12 cellular contexts compared by ENCODE assay signal in the genomic region with DNA sequence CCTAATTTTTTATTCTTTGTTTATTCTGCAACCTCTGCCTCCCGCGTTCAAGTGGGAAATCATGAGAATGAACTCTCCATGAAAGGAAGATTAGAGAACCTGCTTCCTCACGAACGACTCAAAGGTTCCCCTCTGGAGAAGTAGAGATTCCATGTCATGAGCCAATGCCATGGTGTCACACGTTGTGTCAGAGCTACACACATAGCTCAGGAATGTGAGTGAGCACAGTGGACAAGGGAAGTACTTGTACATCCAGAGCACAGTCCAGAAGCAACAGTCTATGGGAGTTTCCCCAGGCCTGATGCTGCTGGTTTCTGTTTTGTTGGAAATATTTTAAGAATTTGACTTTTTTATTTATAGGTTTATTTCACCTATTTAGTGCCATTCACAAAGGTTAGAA. TPM values are rescaled to one million over a fixed set of nuclear protein-coding genes. Genes with fewer than 3 reads are reported as not detected.
DNase-seq lines count a peak whose midpoint lies in the region; ATAC-seq, FAIRE-seq and TF ChIP-seq lines count a peak whose summit lies in the region.
"Had no signal": no experiment of that assay in that cellular context is flagged by ENCODE, and none has a peak within 500 bp of the region (broad histone marks: within the 10 kb centered on the region; RNA-seq: fewer than 3 reads in every experiment).

No MANE protein-coding gene starts in this region.

- no peak for TF ChIP-seq EP300 in H1 (IDR thresholded peaks at IDR 0.05; ENCODE audit: borderline replicate concordance in 1 of 2, low read depth in 2 of 2, low read length in 2 of 2)

- peaks cover 0 to 4% (median 2%) of the 10 kb centered on the region in 4 experiments; a peak in 3 of 7 replicates for H3K4me1 ChIP-seq in H1 (replicated peaks in 1 of 4; ENCODE audit: control insufficient read depth in 3 of 4, insufficient read depth in 4 of 4, low read length in 3 of 4)
- no peaks in the 10 kb centered on the region for H3K4me1 ChIP-seq in lower lobe of right lung

- no peak overlapping the region for H3K56ac ChIP-seq in H1 (replicated peaks; ENCODE audit: insufficient read length, low read depth, low read length)

- H3K79me1 ChIP-seq in H1 (ENCODE audit: low read depth, low read length), result no peaks in the 10 kb centered on the region

- no peak overlapping the region for H3K27ac Mint-ChIP-seq in activated CD4-positive, alpha-beta T cell treated with anti-CD3 and anti-CD28 coated beads, Interleukin-2, amount 10 ng/mL, durations not matched to agents 24 days and 14 days
- no peak overlapping the region for H3K27ac Mint-ChIP-seq in activated CD8-positive, alpha-beta T cell treated with anti-CD3 and anti-CD28 coated beads for 36 hours
- H3K27ac Mint-ChIP-seq: activated naive CD4-positive, alpha-beta T cell treated with anti-CD3 and anti-CD28 coated beads for 36 hours; CD4-positive, alpha-beta memory T cell had no signal

- no peak overlapping the region for H3K18ac ChIP-seq in H1 (ENCODE audit: extremely low read depth, low read length)

- H3K36me3 Mint-ChIP-seq in activated CD4-positive, alpha-beta T cell treated with anti-CD3 and anti-CD28 coated beads, Interleukin-2, amount 10 ng/mL, durations not matched to agents 24 days and 14 days (ENCODE audit: low read depth), result no peaks in the 10 kb centered on the region
- no peaks in the 10 kb centered on the region for H3K36me3 Mint-ChIP-seq in activated CD8-positive, alpha-beta T cell treated with anti-CD3 and anti-CD28 coated beads for 36 hours (ENCODE audit: low read depth)
- H3K36me3 Mint-ChIP-seq: CD4-positive, alpha-beta memory T cell had no signal

- H2AFZ ChIP-seq in H1 (ENCODE audit: low read length), result no peak overlapping the region

- H4K20me1 ChIP-seq in H1 (replicated peaks in 1 of 2; ENCODE audit: control insufficient read depth in 1 of 2, insufficient read depth in 2 of 2, low read length in 2 of 2), result no peaks in the 10 kb centered on the region

- no peak overlapping the region for H3K4ac ChIP-seq in H1 (replicated peaks; ENCODE audit: insufficient read length, low read depth, low read length)

- no peak for FAIRE-seq in H1 (lab: Jason Lieb, UNC)

- POLR2A ChIA-PET in BJ (lab: Charles Lee) (interaction anchor here (1.0 kb wide), 1 partner anchor 27 kb away, joined by 10 read pairs; the partner anchor contains the start of gene PPP2CA), H1 (lab: Charles Lee; ENCODE audit: partially characterized antibody) (interaction anchor here (0.6 to 0.9 kb wide), 2 partner anchors 26 to 76 kb away, joined by 3 read pairs; no protein-coding TSS in a partner anchor)
- POLR2A ChIA-PET in activated CD8-positive, alpha-beta T cell treated with anti-CD3 and anti-CD28 coated beads for 36 hours (lab: Charles Lee), result no interaction called here

- intact Hi-C loops in lower lobe of right lung (cut with DNase I) (no loop called here), left colon (cut with DNase I, micrococcal nuclease) (no loop called here)
- intact Hi-C loops in activated CD4-positive, alpha-beta T cell treated with anti-CD3 and anti-CD28 coated beads, Interleukin-2, amount 10 ng/mL, durations not matched to agents 24 days and 14 days (cut with micrococcal nuclease), result no loop called here
- intact Hi-C loops in activated CD8-positive, alpha-beta T cell treated with anti-CD3 and anti-CD28 coated beads for 36 hours (cut with micrococcal nuclease), result no loop called here

- H2BK12ac ChIP-seq in H1 (ENCODE audit: low read depth, low read length), result no peak overlapping the region

- no peak overlapping the region for H4K8ac ChIP-seq in H1 (ENCODE audit: extremely low read depth, insufficient read depth, low read length)

- TF ChIP-seq POLR2A in H1 (IDR thresholded peaks at IDR 0.05; ENCODE audit: control extremely low read depth in 1 of 2, low read depth in 2 of 2, low read length in 2 of 2), result no peak

- no peaks in the 10 kb centered on the region for H3K4me1 Mint-ChIP-seq in activated CD4-positive, alpha-beta T cell treated with anti-CD3 and anti-CD28 coated beads, Interleukin-2, amount 10 ng/mL, durations not matched to agents 24 days and 14 days
- no peaks in the 10 kb centered on the region for H3K4me1 Mint-ChIP-seq in activated CD8-positive, alpha-beta T cell treated with anti-CD3 and anti-CD28 coated beads for 36 hours (ENCODE audit: low read depth)
- H3K4me1 Mint-ChIP-seq: CD4-positive, alpha-beta memory T cell had no signal

- H4K91ac ChIP-seq in H1 (replicated peaks; ENCODE audit: insufficient read length, low read length), result no peak overlapping the region

- H3K9ac ChIP-seq in H1 (replicated peaks in 1 of 4; ENCODE audit: extremely low read depth in 1 of 4, low read depth in 3 of 4, low read length in 3 of 4), result no peak overlapping the region

- no peaks in the 10 kb centered on the region for H3K27me3 ChIP-seq in BJ (ENCODE audit: control insufficient read depth, insufficient read depth, low read length)
- H3K27me3 ChIP-seq in H1 (replicated peaks in 1 of 4; ENCODE audit: control insufficient read depth in 3 of 4, extremely low read depth in 1 of 4, insufficient read depth in 3 of 4, low read length in 3 of 4), result peaks cover 0 to 2% (median 0%) of the 10 kb centered on the region in 4 experiments; a peak in 2 of 7 replicates
- no peaks in the 10 kb centered on the region for H3K27me3 ChIP-seq in lower lobe of right lung (ENCODE audit: low read depth)

- H4K5ac ChIP-seq in H1 (ENCODE audit: insufficient read length, low read depth, low read length), result no peak overlapping the region

- H2BK20ac ChIP-seq in H1 (ENCODE audit: low read length), result no peak overlapping the region

- H3K9me3 Mint-ChIP-seq in activated CD4-positive, alpha-beta T cell treated with anti-CD3 and anti-CD28 coated beads, Interleukin-2, amount 10 ng/mL, durations not matched to agents 24 days and 14 days, result no peaks in the 10 kb centered on the region
- no peaks in the 10 kb centered on the region for H3K9me3 Mint-ChIP-seq in activated CD8-positive, alpha-beta T cell treated with anti-CD3 and anti-CD28 coated beads for 36 hours
- H3K9me3 Mint-ChIP-seq: activated naive CD4-positive, alpha-beta T cell treated with anti-CD3 and anti-CD28 coated beads for 36 hours; CD4-positive, alpha-beta memory T cell had no signal

- peak; percentile 40 to 59 for ATAC-seq in lower lobe of right lung
- ATAC-seq in activated CD8-positive, alpha-beta T cell treated with anti-CD3 and anti-CD28 coated beads for 36 hours, result no peak
- ATAC-seq in left colon, result no peak

- H2BK15ac ChIP-seq in H1 (ENCODE audit: low read length), result 0 out of 2 replicates have a peak overlapping the region, but pooled peaks have one; percentile 72

- no peak for TF ChIP-seq RAD21 in H1 (IDR thresholded peaks at IDR 0.05 in 1 of 2, conservative IDR thresholded peaks at IDR 0.05 in 1 of 2; ENCODE audit: low read depth in 2 of 2, low read length in 2 of 2)

- H3K23me2 ChIP-seq in H1 (ENCODE audit: low read depth, low read length), result no peaks in the 10 kb centered on the region

- H2AK5ac ChIP-seq in H1 (ENCODE audit: low read depth, low read length), result no peak overlapping the region

- DNase-seq in BJ (ENCODE audit: low read depth), result peak; percentile 59
- peak; percentile 69 for DNase-seq in NCI-H226
- no peak for DNase-seq in H1 (ENCODE audit: low read depth in 1 of 2, low spot score in 2 of 2)
- no peak for DNase-seq in lower lobe of right lung
- no peak for DNase-seq in GM20000 (ENCODE audit: low spot score)
- no peak for DNase-seq in activated CD4-positive, alpha-beta T cell treated with anti-CD3 and anti-CD28 coated beads, Interleukin-2, amount 10 ng/mL, durations not matched to agents 24 days and 14 days
- DNase-seq in activated CD8-positive, alpha-beta T cell treated with anti-CD3 and anti-CD28 coated beads for 36 hours, result no peak
- DNase-seq in left colon, result no peak
- DNase-seq: activated CD4-positive, alpha-beta T cell treated with anti-CD3 and anti-CD28 coated beads for 1 hour; activated naive CD4-positive, alpha-beta T cell treated with anti-CD3 and anti-CD28 coated beads for 36 hours; CD4-positive, alpha-beta memory T cell; NCI-H187 treated with DMSO at 0.1 percent for 48 hours had no signal

- H3K4me3 Mint-ChIP-seq in activated CD4-positive, alpha-beta T cell treated with anti-CD3 and anti-CD28 coated beads, Interleukin-2, amount 10 ng/mL, durations not matched to agents 24 days and 14 days, result no peak overlapping the region
- H3K4me3 Mint-ChIP-seq in activated CD8-positive, alpha-beta T cell treated with anti-CD3 and anti-CD28 coated beads for 36 hours, result no peak overlapping the region
- H3K4me3 Mint-ChIP-seq: activated naive CD4-positive, alpha-beta T cell treated with anti-CD3 and anti-CD28 coated beads for 36 hours; CD4-positive, alpha-beta memory T cell had no signal

- H3K79me2 ChIP-seq in H1 (ENCODE audit: control insufficient read depth in 1 of 2, insufficient read depth in 2 of 2, low read length in 2 of 2), result no peaks in the 10 kb centered on the region

- no peaks in the 10 kb centered on the region for H3K36me3 ChIP-seq in BJ (ENCODE audit: control insufficient read depth, insufficient read depth, low read length)
- H3K36me3 ChIP-seq in H1 (ENCODE audit: control insufficient read depth in 2 of 4, insufficient read depth in 4 of 4, low read length in 3 of 4), result no peaks in the 10 kb centered on the region
- no peaks in the 10 kb centered on the region for H3K36me3 ChIP-seq in lower lobe of right lung

- CTCF ChIA-PET in BJ (lab: Yijun Ruan, JAX) (interaction anchor here (0.6 to 1.3 kb wide), 2 partner anchors 23 to 31 kb away, joined by 3 to 4 read pairs; no protein-coding TSS in a partner anchor), H1 (lab: Charles Lee; ENCODE audit: partially characterized antibody) (no interaction called here)
- CTCF ChIA-PET in activated CD8-positive, alpha-beta T cell treated with anti-CD3 and anti-CD28 coated beads for 36 hours (lab: Charles Lee), result no interaction called here

- H3K23ac ChIP-seq in H1 (ENCODE audit: insufficient read length), result no peak overlapping the region

- H3K4me3 ChIP-seq in BJ (ENCODE audit: low read depth, low read length) (no peak overlapping the region), H1 (ENCODE audit: extremely low read depth in 1 of 4, insufficient read depth in 2 of 4, low read depth in 3 of 4, low read length in 4 of 4) (no peak overlapping the region), lower lobe of right lung (no peak overlapping the region)

- no peak overlapping the region for H3K4me2 ChIP-seq in H1 (ENCODE audit: insufficient read depth in 1 of 2, low read depth in 2 of 2, low read length in 2 of 2)

- H2BK120ac ChIP-seq in H1 (replicated peaks; ENCODE audit: low read depth, low read length), result no peak overlapping the region

- H3K9me3 ChIP-seq in H1 (ENCODE audit: insufficient read depth in 2 of 2, low read depth in 1 of 2, low read length in 1 of 2), result no peaks in the 10 kb centered on the region
- H3K9me3 ChIP-seq in lower lobe of right lung, result no peaks in the 10 kb centered on the region

- TF ChIP-seq CTCF in BJ (IDR thresholded peaks at IDR 0.05; ENCODE audit: insufficient read depth, low read depth, low read length) (no peak), H1 (IDR thresholded peaks at IDR 0.05; ENCODE audit: control extremely low read depth in 1 of 3, insufficient read depth in 1 of 3, low read depth in 1 of 3, low read length in 3 of 3) (no peak), lower lobe of right lung (IDR thresholded peaks at IDR 0.05) (no peak), GM20000 (IDR thresholded peaks at IDR 0.05; ENCODE audit: extremely low read depth, missing control alignments) (no peak)
- no peak for TF ChIP-seq CTCF in activated CD8-positive, alpha-beta T cell treated with anti-CD3 and anti-CD28 coated beads for 36 hours (IDR thresholded peaks at IDR 0.05)

- no peak overlapping the region for H2BK5ac ChIP-seq in H1 (ENCODE audit: low read depth, low read length)

- H3K27me3 Mint-ChIP-seq in activated CD4-positive, alpha-beta T cell treated with anti-CD3 and anti-CD28 coated beads, Interleukin-2, amount 10 ng/mL, durations not matched to agents 24 days and 14 days, result peaks cover 10% of the 10 kb centered on the region
- peaks cover 3% of the 10 kb centered on the region for H3K27me3 Mint-ChIP-seq in activated CD8-positive, alpha-beta T cell treated with anti-CD3 and anti-CD28 coated beads for 36 hours

- H3K14ac ChIP-seq in H1 (ENCODE audit: insufficient read length), result no peak overlapping the region

- H3K27ac ChIP-seq in H1 (ENCODE audit: low read depth, low read length) (no peak overlapping the region), lower lobe of right lung (no peak overlapping the region)

- 90% methylated on average over 5 of the region's 5 CpGs; no CpG with 5 or more reads in 1 of the 2 experiments for WGBS in H1 (ENCODE audit: extremely low coverage in 1 of 2, insufficient coverage in 1 of 2, insufficient read length in 1 of 2, insufficient replicate concordance in 2 of 2, low coverage in 1 of 2, low lambda C conversion rate in 2 of 2, missing lambda C conversion rate in 1 of 2), 2 experiments

RNA-seq across cellular contexts. Expression of gene PPP2CA, which starts 26.8 kb away (rescaled TPM):
- 77.1 and 121 TPM in 2 replicates for polyA plus RNA-seq in BJ (2011; rRNA removed)
- polyA minus RNA-seq in BJ (2011; rRNA and poly(A)+ RNA removed), result 25.6 and 32.1 TPM in 2 replicates
- 205 and 211 TPM in 2 replicates for total RNA-seq in H1 (2021; fragmentation: NEBNext Ultra II Directional; extraction: Animal tissue kit (Norgen Biotek cat#: 25700))
- polyA plus RNA-seq in H1 (2011; rRNA removed), result 75.0 and 105 TPM in 2 replicates
- polyA plus RNA-seq in H1 (2011; cell fraction: cytosol; rRNA removed), result 208 TPM
- 72.2 TPM for polyA plus RNA-seq in H1 (2011; cell fraction: nucleus; rRNA removed)
- 191 to 217 TPM (median 207 TPM) in 4 replicates for polyA plus RNA-seq in H1 (2012, experiment 1 of 2)
- polyA plus RNA-seq in H1 (2012, experiment 2 of 2), result 8.6 TPM
- polyA plus RNA-seq in H1 (2013, experiment 1 of 2), result 48.5 TPM
- polyA plus RNA-seq in H1 (2013, experiment 2 of 2), result 48.1 TPM
- polyA minus RNA-seq in H1 (2011; rRNA and poly(A)+ RNA removed), result 123 and 127 TPM in 2 replicates
- polyA minus RNA-seq in H1 (2011; cell fraction: cytosol; rRNA and poly(A)+ RNA removed), result 137 TPM
- polyA minus RNA-seq in H1 (2011; cell fraction: nucleus; rRNA and poly(A)+ RNA removed), result 47.4 TPM
- total RNA-seq in lower lobe of right lung, result 96.9 TPM
- 177 and 199 TPM in 2 replicates for total RNA-seq in activated CD4-positive, alpha-beta T cell treated with anti-CD3 and anti-CD28 coated beads, Interleukin-2, amount 10 ng/mL, durations not matched to agents 24 days and 14 days
- 100 to 1,000 TPM; 147 to 153 TPM for total RNA-seq in activated CD8-positive, alpha-beta T cell treated with anti-CD3 and anti-CD28 coated beads for 36 hours
- 100 to 1,000 TPM; 117 to 119 TPM for total RNA-seq in left colon

Comparison
In these comparisons a context has a peak if more than half of its experiments do, and no peak if none do; other contexts are left out.
1. DNase-seq: peak in BJ (single experiment) and NCI-H226 (single experiment); none in H1 (0 of 2), lower lobe of right lung (single experiment), GM20000 (single experiment), activated CD4-positive, alpha-beta T cell treated with anti-CD3 and anti-CD28 coated beads, Interleukin-2, amount 10 ng/mL, durations not matched to agents 24 days and 14 days (single experiment), activated CD8-positive, alpha-beta T cell treated with anti-CD3 and anti-CD28 coated beads for 36 hours (single experiment) and left colon (0 of 2).
2. ATAC-seq: peak in lower lobe of right lung (2 of 2); none in activated CD8-positive, alpha-beta T cell treated with anti-CD3 and anti-CD28 coated beads for 36 hours (single experiment) and left colon (single experiment).